In the genomic region with DNA sequence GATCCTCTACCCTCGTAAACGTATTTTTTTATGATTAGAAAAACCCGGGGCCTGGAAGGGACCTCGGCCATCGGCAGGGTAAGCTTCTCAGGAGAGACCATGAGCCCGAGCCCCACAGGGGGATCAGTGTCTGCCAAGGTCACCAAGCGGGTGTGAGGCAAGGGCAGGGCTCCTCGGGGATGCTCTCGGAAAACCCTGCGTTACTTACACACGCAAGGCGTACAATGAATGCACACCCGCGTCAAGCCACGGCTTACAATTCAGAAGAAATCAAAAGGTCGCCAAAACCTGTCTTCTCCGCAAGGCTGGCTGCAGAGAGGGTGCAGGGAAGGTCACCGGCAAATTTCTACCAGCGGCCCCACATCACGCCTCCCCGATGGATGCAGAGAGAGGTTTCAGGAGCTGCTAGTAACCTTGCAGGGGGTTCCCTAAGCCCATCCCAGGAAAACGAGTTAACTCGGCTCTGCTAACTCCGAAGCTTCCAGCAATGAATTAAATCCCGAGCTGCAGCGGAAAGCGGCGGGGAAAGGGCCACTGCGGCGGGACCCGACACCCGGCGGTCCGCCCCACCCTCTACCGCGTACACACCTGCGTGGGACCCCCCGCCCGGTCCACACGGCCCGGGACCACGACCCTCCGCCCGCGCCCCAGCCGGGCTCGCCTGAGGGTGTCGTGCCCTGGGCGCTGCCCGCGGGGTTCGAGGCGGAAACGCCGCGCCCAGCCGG, we compare ENCODE assay signal across 8 cellular contexts. TPM values are rescaled to one million over a fixed set of nuclear protein-coding genes. Genes with fewer than 3 reads are reported as not detected.
A peak's percentile ranks its signal among the peaks of the same experiment; 100 is the strongest.
DNase-seq lines count a peak whose midpoint lies in the region; ATAC-seq and TF ChIP-seq lines count a peak whose summit lies in the region.

No MANE protein-coding gene starts in this region.

- H3K36me3 ChIP-seq in osteoblast (ENCODE audit: insufficient read depth, low read length) = no peaks in the 10 kb centered on the region

- ATAC-seq in activated T-cell treated with anti-CD3 and anti-CD28 coated beads, Interleukin-2, amount 50 U/mL, for 4 hours = peak; percentile 24 to 26
- ATAC-seq in HG03442 (IDR thresholded peaks at IDR 0.05; ENCODE audit: unreplicated experiment) (no peak), HG03565 (IDR thresholded peaks at IDR 0.05; ENCODE audit: unreplicated experiment) (no peak)

- no peaks in the 10 kb centered on the region for H4K20me1 ChIP-seq in osteoblast (ENCODE audit: insufficient read depth, low read length)

- H3K79me2 ChIP-seq in osteoblast (ENCODE audit: insufficient read depth, low read length) = peaks cover 30% of the 10 kb centered on the region

- H3K27me3 ChIP-seq in osteoblast (ENCODE audit: insufficient read depth, low read length) = no peaks in the 10 kb centered on the region

- H3K4me2 ChIP-seq in osteoblast (ENCODE audit: insufficient read depth, low read length) = peak overlapping the region; percentile 99

- H3K4me3 ChIP-seq in fibroblast of mammary gland (ENCODE audit: control insufficient read depth, low read depth, low read length) (peak overlapping the region; percentile 69), osteoblast (ENCODE audit: insufficient read depth, low read length) (peak overlapping the region; percentile 88)

- peak overlapping the region; percentile 86 for H3K4me3 Mint-ChIP-seq in activated T-cell treated with anti-CD3 and anti-CD28 coated beads, Interleukin-2, amount 50 U/mL, for 4 hours

- H3K4me1 ChIP-seq in osteoblast (ENCODE audit: insufficient read depth, low read length) = peaks cover 41% of the 10 kb centered on the region

- peak overlapping the region; percentile 75 for H2AFZ ChIP-seq in osteoblast (ENCODE audit: low read length)

- peaks cover 2% of the 10 kb centered on the region for H3K9me3 Mint-ChIP-seq in activated T-cell treated with anti-CD3 and anti-CD28 coated beads, Interleukin-2, amount 50 U/mL, for 4 hours

- no peaks in the 10 kb centered on the region for H3K9me3 ChIP-seq in osteoblast (ENCODE audit: low read depth, low read length)

- DNase-seq in NCI-H1105 treated with DMSO at 0.1 percent for 48 hours (lab: John Stamatoyannopoulos, UW) (peak; percentile 40), NCI-H1105 (lab: John Stamatoyannopoulos, UW) (no peak), NAMALWA (ENCODE audit: low spot score) (peak; percentile 75), fibroblast of mammary gland (ENCODE audit: low read depth) (no peak), osteoblast (ENCODE audit: insufficient read length, low spot score, missing footprints) (peak; percentile 73)
- peak; percentile 34 for DNase-seq in activated T-cell treated with anti-CD3 and anti-CD28 coated beads, Interleukin-2, amount 50 U/mL, for 4 hours

- TF ChIP-seq CTCF in fibroblast of mammary gland (conservative IDR thresholded peaks at IDR 0.05; ENCODE audit: control insufficient read depth, insufficient read depth, low read depth, low read length) = no peak
- no peak for TF ChIP-seq CTCF in osteoblast (IDR thresholded peaks at IDR 0.05; ENCODE audit: extremely low read depth, low read depth, low read length)

- H3K36me3 Mint-ChIP-seq in activated T-cell treated with anti-CD3 and anti-CD28 coated beads, Interleukin-2, amount 50 U/mL, for 4 hours (ENCODE audit: insufficient read depth) = peaks cover 4% of the 10 kb centered on the region

- peaks cover 61% of the 10 kb centered on the region for H3K4me1 Mint-ChIP-seq in activated T-cell treated with anti-CD3 and anti-CD28 coated beads, Interleukin-2, amount 50 U/mL, for 4 hours (ENCODE audit: low read depth)

- peak overlapping the region; percentile 80 for H3K27ac ChIP-seq in osteoblast (ENCODE audit: low read depth, low read length)

- no peaks in the 10 kb centered on the region for H3K27me3 Mint-ChIP-seq in activated T-cell treated with anti-CD3 and anti-CD28 coated beads, Interleukin-2, amount 50 U/mL, for 4 hours (ENCODE audit: low read depth)

RNA-seq across cellular contexts. Expression of gene ST3GAL5, which starts 0.6 kb away (rescaled TPM):
- total RNA-seq in activated T-cell treated with anti-CD3 and anti-CD28 coated beads, Interleukin-2, amount 50 U/mL, for 4 hours = 1 to 10 TPM; 3.6 to 5.3 (median 4.4) TPM
- 17.4 and 17.7 TPM in 2 replicates for total RNA-seq in osteoblast

Comparison
In these comparisons a context has a peak if more than half of its experiments do, and no peak if none do; other contexts are left out.
1. DNase-seq: peak in NCI-H1105 treated with DMSO at 0.1 percent for 48 hours (single experiment), NAMALWA (single experiment), activated T-cell treated with anti-CD3 and anti-CD28 coated beads, Interleukin-2, amount 50 U/mL, for 4 hours (single experiment) and osteoblast (single experiment); none in NCI-H1105 (single experiment) and fibroblast of mammary gland (single experiment).
2. ATAC-seq: peak in activated T-cell treated with anti-CD3 and anti-CD28 coated beads, Interleukin-2, amount 50 U/mL, for 4 hours (2 of 2); none in HG03442 (single experiment) and HG03565 (single experiment).